ENCODE assay signal across 1 cellular context in the genomic region with DNA sequence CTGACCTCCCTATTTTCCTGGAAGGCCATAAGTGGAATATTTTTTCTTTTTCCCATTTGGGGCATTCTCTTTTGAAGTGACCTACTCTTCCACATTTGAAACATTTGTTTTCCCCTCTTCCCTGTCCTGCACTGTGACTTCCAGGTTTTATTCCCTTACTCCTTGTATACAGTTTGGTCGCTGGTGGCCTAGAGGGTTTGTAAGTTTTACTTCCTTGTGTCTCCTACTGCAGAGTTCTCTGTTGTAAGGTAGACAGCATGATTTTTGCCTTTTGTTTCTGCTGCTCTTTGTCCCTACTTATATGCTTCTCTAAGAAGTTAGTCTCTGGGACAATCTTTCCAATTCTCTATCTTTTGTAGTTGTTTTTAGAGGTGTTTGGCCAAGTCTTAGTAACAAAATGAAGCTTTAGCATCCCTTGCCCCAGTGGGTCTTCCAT.
TF ChIP-seq lines count a peak whose summit lies in the region.

No MANE protein-coding gene starts in this region.

TF ChIP-seq in HCT116, 20 proteins besides CTCF, POLR2A, EP300 and RAD21:
- TF ChIP-seq YY1 (IDR thresholded peaks at IDR 0.05; ENCODE audit: extremely low read depth, insufficient replicate concordance, low read depth, low read length) (no peak), ZFX (IDR thresholded peaks at IDR 0.05) (no peak), EGR1 (IDR thresholded peaks at IDR 0.05; ENCODE audit: low read depth) (no peak), ZNF274 (IDR thresholded peaks at IDR 0.05; ENCODE audit: low read depth, low read length) (no peak), JUND (IDR thresholded peaks at IDR 0.05) (no peak), EZH2 (IDR thresholded peaks at IDR 0.05) (no peak), POLR2AphosphoS5 (IDR thresholded peaks at IDR 0.05; ENCODE audit: low read depth, low read length) (no peak), FOSL1 (IDR thresholded peaks at IDR 0.05; ENCODE audit: low read depth) (no peak), CEBPB (IDR thresholded peaks at IDR 0.05; ENCODE audit: low read depth) (no peak), EZH2phosphoT487 (IDR thresholded peaks at IDR 0.05; ENCODE audit: borderline replicate concordance) (no peak), CBX3 (IDR thresholded peaks at IDR 0.05; ENCODE audit: low read depth) (no peak), SP1 (IDR thresholded peaks at IDR 0.05; ENCODE audit: low read depth) (no peak), SRF (IDR thresholded peaks at IDR 0.05; ENCODE audit: low read depth) (no peak), TCF7L2 (IDR thresholded peaks at IDR 0.05; ENCODE audit: borderline replicate concordance, extremely low read depth, insufficient read depth, insufficient read length) (no peak), ELF1 (IDR thresholded peaks at IDR 0.05; ENCODE audit: borderline replicate concordance, low read depth) (no peak)
- TF ChIP-seq, protein P1, sequence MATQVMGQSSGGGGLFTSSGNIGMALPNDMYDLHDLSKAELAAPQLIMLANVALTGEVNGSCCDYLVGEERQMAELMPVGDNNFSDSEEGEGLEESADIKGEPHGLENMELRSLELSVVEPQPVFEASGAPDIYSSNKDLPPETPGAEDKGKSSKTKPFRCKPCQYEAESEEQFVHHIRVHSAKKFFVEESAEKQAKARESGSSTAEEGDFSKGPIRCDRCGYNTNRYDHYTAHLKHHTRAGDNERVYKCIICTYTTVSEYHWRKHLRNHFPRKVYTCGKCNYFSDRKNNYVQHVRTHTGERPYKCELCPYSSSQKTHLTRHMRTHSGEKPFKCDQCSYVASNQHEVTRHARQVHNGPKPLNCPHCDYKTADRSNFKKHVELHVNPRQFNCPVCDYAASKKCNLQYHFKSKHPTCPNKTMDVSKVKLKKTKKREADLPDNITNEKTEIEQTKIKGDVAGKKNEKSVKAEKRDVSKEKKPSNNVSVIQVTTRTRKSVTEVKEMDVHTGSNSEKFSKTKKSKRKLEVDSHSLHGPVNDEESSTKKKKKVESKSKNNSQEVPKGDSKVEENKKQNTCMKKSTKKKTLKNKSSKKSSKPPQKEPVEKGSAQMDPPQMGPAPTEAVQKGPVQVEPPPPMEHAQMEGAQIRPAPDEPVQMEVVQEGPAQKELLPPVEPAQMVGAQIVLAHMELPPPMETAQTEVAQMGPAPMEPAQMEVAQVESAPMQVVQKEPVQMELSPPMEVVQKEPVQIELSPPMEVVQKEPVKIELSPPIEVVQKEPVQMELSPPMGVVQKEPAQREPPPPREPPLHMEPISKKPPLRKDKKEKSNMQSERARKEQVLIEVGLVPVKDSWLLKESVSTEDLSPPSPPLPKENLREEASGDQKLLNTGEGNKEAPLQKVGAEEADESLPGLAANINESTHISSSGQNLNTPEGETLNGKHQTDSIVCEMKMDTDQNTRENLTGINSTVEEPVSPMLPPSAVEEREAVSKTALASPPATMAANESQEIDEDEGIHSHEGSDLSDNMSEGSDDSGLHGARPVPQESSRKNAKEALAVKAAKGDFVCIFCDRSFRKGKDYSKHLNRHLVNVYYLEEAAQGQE (IDR thresholded peaks at IDR 0.05; ENCODE audit: low read depth) = no peak
- TF ChIP-seq, protein P2, sequence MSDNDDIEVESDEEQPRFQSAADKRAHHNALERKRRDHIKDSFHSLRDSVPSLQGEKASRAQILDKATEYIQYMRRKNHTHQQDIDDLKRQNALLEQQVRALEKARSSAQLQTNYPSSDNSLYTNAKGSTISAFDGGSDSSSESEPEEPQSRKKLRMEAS (IDR thresholded peaks at IDR 0.05) = no peak
- TF ChIP-seq, protein P3, sequence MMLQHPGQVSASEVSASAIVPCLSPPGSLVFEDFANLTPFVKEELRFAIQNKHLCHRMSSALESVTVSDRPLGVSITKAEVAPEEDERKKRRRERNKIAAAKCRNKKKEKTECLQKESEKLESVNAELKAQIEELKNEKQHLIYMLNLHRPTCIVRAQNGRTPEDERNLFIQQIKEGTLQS (IDR thresholded peaks at IDR 0.05) = no peak
